In the genomic region with DNA sequence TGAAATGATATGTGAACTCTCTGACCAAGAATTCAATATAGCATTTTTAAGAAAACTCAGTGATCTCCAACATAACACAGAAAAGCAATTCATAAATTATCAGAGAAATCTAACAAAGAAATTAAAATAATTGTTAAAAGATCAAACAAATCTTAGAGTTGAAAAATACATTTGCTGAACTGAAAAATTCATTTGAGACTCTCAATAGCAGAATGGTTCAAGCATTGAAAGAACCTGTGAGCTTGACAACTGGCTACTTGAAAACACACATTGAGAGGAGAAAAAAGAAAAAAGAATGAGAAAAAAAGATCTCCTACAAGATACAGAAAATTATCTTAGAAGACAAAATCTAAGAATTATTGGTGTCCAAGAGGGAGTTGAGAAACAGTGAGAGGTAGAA, we compare ENCODE assay signal across 6 cellular contexts.
"Had no signal": no experiment of that assay in that cellular context is flagged by ENCODE, and none has a peak within 500 bp of the region (broad histone marks: within the 10 kb centered on the region; RNA-seq: fewer than 3 reads in every experiment).

No MANE protein-coding gene starts in this region.

- H3K36me3 Mint-ChIP-seq: IgD-negative memory B cell had no signal

- H3K4me3 Mint-ChIP-seq: H9, HFFc6, IgD-negative memory B cell had no signal

- H3K4me3 ChIP-seq: GM23248 had no signal

- FAIRE-seq: HTR-8/SVneo had no signal

- H3K27ac Mint-ChIP-seq: H9, HFFc6, IgD-negative memory B cell had no signal

- H3K4me2 ChIP-seq: KMS-11 had no signal

- H3K27ac ChIP-seq: GM23248, KMS-11 had no signal

- H3K9ac ChIP-seq: GM23248, KMS-11 had no signal

- H3K4me1 Mint-ChIP-seq: H9, IgD-negative memory B cell had no signal

- H2AFZ ChIP-seq: GM23248 had no signal
